ENCODE assay signal across 1 cellular context in the genomic region with DNA sequence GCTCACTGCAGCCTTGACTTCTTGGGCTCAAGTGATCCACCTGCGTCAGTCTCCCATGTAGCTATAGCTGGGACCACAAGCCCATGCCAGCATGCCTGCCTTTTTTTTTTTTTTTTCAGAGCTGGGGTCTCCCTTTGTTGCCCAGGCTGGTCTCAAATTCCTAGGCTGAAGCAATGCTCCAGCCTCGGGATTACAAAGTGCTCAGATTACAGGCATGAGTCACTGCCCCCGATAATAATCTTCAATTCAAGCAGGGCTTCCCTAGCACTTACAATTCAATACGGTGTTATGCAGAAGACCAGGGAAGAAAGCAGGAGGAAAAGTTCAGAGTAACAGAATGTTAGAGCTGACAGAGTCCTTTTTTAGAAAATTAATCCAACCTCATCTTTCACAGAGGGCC.
TF ChIP-seq lines count a peak whose summit lies in the region.

No MANE protein-coding gene starts in this region.

TF ChIP-seq in HepG2, 621 proteins besides CTCF, POLR2A, EP300 and RAD21 (continued from another document):
- TF ChIP-seq, protein P1, sequence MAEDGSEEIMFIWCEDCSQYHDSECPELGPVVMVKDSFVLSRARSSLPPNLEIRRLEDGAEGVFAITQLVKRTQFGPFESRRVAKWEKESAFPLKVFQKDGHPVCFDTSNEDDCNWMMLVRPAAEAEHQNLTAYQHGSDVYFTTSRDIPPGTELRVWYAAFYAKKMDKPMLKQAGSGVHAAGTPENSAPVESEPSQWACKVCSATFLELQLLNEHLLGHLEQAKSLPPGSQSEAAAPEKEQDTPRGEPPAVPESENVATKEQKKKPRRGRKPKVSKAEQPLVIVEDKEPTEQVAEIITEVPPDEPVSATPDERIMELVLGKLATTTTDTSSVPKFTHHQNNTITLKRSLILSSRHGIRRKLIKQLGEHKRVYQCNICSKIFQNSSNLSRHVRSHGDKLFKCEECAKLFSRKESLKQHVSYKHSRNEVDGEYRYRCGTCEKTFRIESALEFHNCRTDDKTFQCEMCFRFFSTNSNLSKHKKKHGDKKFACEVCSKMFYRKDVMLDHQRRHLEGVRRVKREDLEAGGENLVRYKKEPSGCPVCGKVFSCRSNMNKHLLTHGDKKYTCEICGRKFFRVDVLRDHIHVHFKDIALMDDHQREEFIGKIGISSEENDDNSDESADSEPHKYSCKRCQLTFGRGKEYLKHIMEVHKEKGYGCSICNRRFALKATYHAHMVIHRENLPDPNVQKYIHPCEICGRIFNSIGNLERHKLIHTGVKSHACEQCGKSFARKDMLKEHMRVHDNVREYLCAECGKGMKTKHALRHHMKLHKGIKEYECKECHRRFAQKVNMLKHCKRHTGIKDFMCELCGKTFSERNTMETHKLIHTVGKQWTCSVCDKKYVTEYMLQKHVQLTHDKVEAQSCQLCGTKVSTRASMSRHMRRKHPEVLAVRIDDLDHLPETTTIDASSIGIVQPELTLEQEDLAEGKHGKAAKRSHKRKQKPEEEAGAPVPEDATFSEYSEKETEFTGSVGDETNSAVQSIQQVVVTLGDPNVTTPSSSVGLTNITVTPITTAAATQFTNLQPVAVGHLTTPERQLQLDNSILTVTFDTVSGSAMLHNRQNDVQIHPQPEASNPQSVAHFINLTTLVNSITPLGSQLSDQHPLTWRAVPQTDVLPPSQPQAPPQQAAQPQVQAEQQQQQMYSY (CRISPR knock-in tag; IDR thresholded peaks at IDR 0.05): no peak
- TF ChIP-seq ZFP1 (CRISPR knock-in tag; IDR thresholded peaks at IDR 0.05) (no peak), ZNF670 (CRISPR knock-in tag; IDR thresholded peaks at IDR 0.05; ENCODE audit: borderline replicate concordance) (no peak)
